In the genomic region with DNA sequence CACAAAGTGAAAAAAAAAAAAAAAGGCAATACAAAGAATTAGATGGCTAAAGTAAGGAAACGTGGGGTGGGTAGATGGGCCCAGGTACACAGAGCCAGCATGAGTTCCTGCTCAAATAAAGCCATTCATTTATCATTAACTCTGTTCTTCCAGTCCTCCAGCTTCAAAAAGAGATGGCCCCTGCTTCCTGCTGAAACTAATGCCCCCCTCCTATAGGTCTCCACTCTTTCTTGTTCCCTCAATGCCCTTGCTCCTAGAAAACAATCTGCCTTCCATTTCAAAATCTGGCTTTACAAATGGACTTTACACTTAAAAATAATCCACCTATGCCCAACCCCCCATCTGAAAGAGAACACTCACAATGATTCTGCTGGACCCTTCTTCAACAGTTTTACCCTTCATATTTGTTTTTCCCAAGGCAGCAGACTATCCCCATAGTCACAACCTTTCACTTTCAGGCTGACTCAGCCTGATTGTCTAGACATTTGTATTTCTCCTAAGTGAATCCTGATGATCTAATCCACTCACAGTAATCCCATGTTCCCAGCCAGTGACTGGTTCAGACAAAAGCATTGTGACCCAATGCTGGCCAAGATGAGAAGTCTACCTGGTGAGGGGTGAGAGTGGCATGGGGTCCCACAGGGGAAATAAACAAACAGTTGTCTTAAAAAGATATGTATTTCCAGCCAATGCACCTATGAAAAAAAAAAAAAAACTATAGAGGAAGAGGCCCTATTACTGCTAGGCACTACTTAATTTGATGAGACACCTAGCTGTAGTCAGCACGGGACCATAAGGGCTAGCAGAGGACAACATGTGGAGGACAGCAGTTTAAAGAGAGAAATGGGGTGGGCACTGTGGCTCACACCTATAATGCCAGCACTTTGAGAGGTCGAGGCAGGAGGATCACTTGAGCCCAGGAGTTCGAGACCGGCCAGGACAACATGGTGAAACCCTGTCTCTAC, we compare ENCODE assay signal across 9 cellular contexts.
DNase-seq lines count a peak whose midpoint lies in the region; ATAC-seq and TF ChIP-seq lines count a peak whose summit lies in the region.
"Had no signal": no experiment of that assay in that cellular context is flagged by ENCODE, and none has a peak within 500 bp of the region (broad histone marks: within the 10 kb centered on the region; RNA-seq: fewer than 3 reads in every experiment).

No MANE protein-coding gene starts in this region.

- H3K4me3 ChIP-seq in endodermal cell (ENCODE audit: low read length) (no peak overlapping the region), neural progenitor cell (no peak overlapping the region)

- peaks cover 96% of the 10 kb centered on the region for H3K36me3 ChIP-seq in endodermal cell (ENCODE audit: control insufficient read depth, insufficient read depth, low read length)
- peaks cover 15% of the 10 kb centered on the region for H3K36me3 ChIP-seq in neural progenitor cell

- no peak for ATAC-seq in GM21825 (IDR thresholded peaks at IDR 0.05; ENCODE audit: unreplicated experiment)

- H3K4me1 Mint-ChIP-seq in endodermal cell (peaks cover 18% of the 10 kb centered on the region), neural progenitor cell (peaks cover 4% of the 10 kb centered on the region)

- H3K4me1 ChIP-seq in endodermal cell (ENCODE audit: control insufficient read depth, insufficient read depth, low read length), result no peaks in the 10 kb centered on the region
- H3K4me1 ChIP-seq in neural progenitor cell, result no peaks in the 10 kb centered on the region

- no peak overlapping the region for H2AFZ ChIP-seq in neural progenitor cell (replicated peaks)

- H3K9me3 ChIP-seq in endodermal cell (ENCODE audit: control insufficient read depth, low read length), result no peaks in the 10 kb centered on the region
- H3K9me3 ChIP-seq in neural progenitor cell (ENCODE audit: low read depth), result no peaks in the 10 kb centered on the region

- H3K4me3 Mint-ChIP-seq in endodermal cell, result no peak overlapping the region
- H3K4me3 Mint-ChIP-seq in neural progenitor cell, result no peak overlapping the region

- H3K27ac Mint-ChIP-seq in endodermal cell, result peak overlapping the region; percentile 85
- peak overlapping the region; percentile 36 for H3K27ac Mint-ChIP-seq in neural progenitor cell

- DNase-seq in Daoy (ENCODE audit: low read depth) (peak; percentile 74), LHCN-M2 (ENCODE audit: low read depth) (peak; percentile 67), endodermal cell (no peak), neural progenitor cell (ENCODE audit: low spot score) (no peak), NCI-H69 (lab: John Stamatoyannopoulos, UW) (no peak), NCI-H2227 (lab: John Stamatoyannopoulos, UW; ENCODE audit: unreplicated experiment) (no peak), cerebellum (ENCODE audit: low spot score) (no peak)
- DNase-seq: effector CD4-positive, alpha-beta T cell had no signal

- H3K9ac ChIP-seq in endodermal cell (ENCODE audit: extremely low read depth, low read length, poor library complexity, severe bottlenecking) (no peak overlapping the region), neural progenitor cell (no peak overlapping the region)

- no peaks in the 10 kb centered on the region for H3K27me3 ChIP-seq in endodermal cell (ENCODE audit: control insufficient read depth, insufficient read depth, low read length, poor library complexity, severe bottlenecking)
- H3K27me3 ChIP-seq in neural progenitor cell, result no peaks in the 10 kb centered on the region

- H3K36me3 Mint-ChIP-seq in endodermal cell (ENCODE audit: low read depth), result peaks cover 79% of the 10 kb centered on the region
- peaks cover 48% of the 10 kb centered on the region for H3K36me3 Mint-ChIP-seq in neural progenitor cell

- H3K9me3 Mint-ChIP-seq in endodermal cell (no peaks in the 10 kb centered on the region), neural progenitor cell (no peaks in the 10 kb centered on the region)

- H3K27ac ChIP-seq in endodermal cell (ENCODE audit: low read depth, low read length) (no peak overlapping the region), neural progenitor cell (no peak overlapping the region)

- H3K4me2 ChIP-seq in neural progenitor cell, result no peak overlapping the region

- no peaks in the 10 kb centered on the region for H3K27me3 Mint-ChIP-seq in endodermal cell (ENCODE audit: insufficient read depth)
- no peaks in the 10 kb centered on the region for H3K27me3 Mint-ChIP-seq in neural progenitor cell (ENCODE audit: insufficient read depth, low read depth)

- peaks cover 10% of the 10 kb centered on the region for H3F3A ChIP-seq in neural progenitor cell (ENCODE audit: low read depth)

- no peaks in the 10 kb centered on the region for H4K20me1 ChIP-seq in neural progenitor cell (ENCODE audit: low read depth)

- WGBS in endodermal cell (ENCODE audit: insufficient coverage in 1 of 2, insufficient read length in 1 of 2), 2 experiments, result 94 to 98% methylated on average over 4 to 5 of the region's 5 CpGs

- TF ChIP-seq CTCF in endodermal cell (conservative IDR thresholded peaks at IDR 0.05) (no peak), neural progenitor cell (IDR thresholded peaks at IDR 0.05) (no peak)

- H3K79me2 ChIP-seq in neural progenitor cell (ENCODE audit: low read depth), result no peaks in the 10 kb centered on the region

Comparison
In these comparisons a context has a peak if more than half of its experiments do, and no peak if none do; other contexts are left out.
1. DNase-seq: peak in Daoy (single experiment) and LHCN-M2 (single experiment); none in endodermal cell (single experiment), neural progenitor cell (single experiment), NCI-H69 (single experiment), NCI-H2227 (single experiment) and cerebellum (single experiment).